18 cellular contexts compared by ENCODE assay signal in the genomic region with DNA sequence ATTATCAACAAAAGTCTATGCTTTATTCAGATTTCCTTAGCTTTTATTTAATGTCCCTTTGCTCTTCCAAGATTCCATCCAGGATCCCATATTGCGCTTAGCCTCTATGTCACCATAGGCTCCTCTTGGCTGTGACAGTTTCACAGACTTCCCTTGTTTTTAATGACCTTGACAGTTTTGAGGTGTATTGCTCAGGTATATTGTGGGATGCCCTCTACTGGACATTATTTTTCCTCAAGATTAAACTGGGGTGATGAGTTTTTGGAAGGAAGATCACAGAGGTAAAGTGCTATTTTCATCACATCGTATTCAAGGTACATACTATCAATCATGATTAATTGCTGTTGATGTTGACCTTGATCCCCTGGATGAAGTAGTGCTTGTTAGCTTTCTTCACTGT.
DNase-seq lines count a peak whose midpoint lies in the region; ATAC-seq, FAIRE-seq and TF ChIP-seq lines count a peak whose summit lies in the region.
"Had no signal": no experiment of that assay in that cellular context is flagged by ENCODE, and none has a peak within 500 bp of the region (broad histone marks: within the 10 kb centered on the region; RNA-seq: fewer than 3 reads in every experiment).

No MANE protein-coding gene starts in this region.

- H3K9me3 Mint-ChIP-seq in CD4-positive, alpha-beta memory T cell: no peaks in the 10 kb centered on the region
- H3K9me3 Mint-ChIP-seq: activated CD4-positive, alpha-beta memory T cell treated with anti-CD3 and anti-CD28 coated beads, Interleukin-2, amount 10 ng/mL, durations not matched to agents 7 days and 5 days; brain; naive B cell; stimulated activated naive CD8-positive, alpha-beta T cell treated with anti-CD3 and anti-CD28 coated beads, Interleukin-15, Interleukin-2, amounts not matched to agents 100 ng/mL and 50 ng/mL, for 24 hours had no signal

- no peaks in the 10 kb centered on the region for H3K36me3 Mint-ChIP-seq in CD4-positive, alpha-beta memory T cell
- H3K36me3 Mint-ChIP-seq: brain, naive B cell had no signal

- H3K79me2 ChIP-seq in keratinocyte (ENCODE audit: control insufficient read depth, insufficient read depth, low read length): no peaks in the 10 kb centered on the region

- dilution Hi-C loops in keratinocyte (cut with MboI; ENCODE audit: extremely low pct_ligation_motif_present, low sequenced_read_pairs): no loop called here

- no peak overlapping the region for H3K9ac ChIP-seq in keratinocyte (ENCODE audit: control insufficient read depth, extremely low read depth, insufficient read depth, low read length)

- no peaks in the 10 kb centered on the region for H3K9me3 ChIP-seq in CD4-positive, alpha-beta memory T cell (ENCODE audit: control insufficient read depth in 1 of 2, low read length in 2 of 2)
- H3K9me3 ChIP-seq in keratinocyte (ENCODE audit: control insufficient read depth, low read depth, low read length): no peaks in the 10 kb centered on the region

- H4K20me1 ChIP-seq in keratinocyte (ENCODE audit: control insufficient read depth, extremely low read depth, insufficient read depth, low read length): no peaks in the 10 kb centered on the region

- no peak overlapping the region for H3K27ac Mint-ChIP-seq in CD4-positive, alpha-beta memory T cell
- H3K27ac Mint-ChIP-seq: activated CD4-positive, alpha-beta memory T cell treated with anti-CD3 and anti-CD28 coated beads, Interleukin-2, amount 10 ng/mL, durations not matched to agents 7 days and 5 days; brain; stimulated activated naive CD8-positive, alpha-beta T cell treated with anti-CD3 and anti-CD28 coated beads, Interleukin-15, Interleukin-2, amounts not matched to agents 100 ng/mL and 50 ng/mL, for 24 hours had no signal

- POLR2A ChIA-PET in CD4-positive, alpha-beta memory T cell (lab: Charles Lee; ENCODE audit: partially characterized antibody): no interaction called here

- peak; percentile 81 for FAIRE-seq in keratinocyte (lab: Jason Lieb, UNC)
- FAIRE-seq: G401.6 had no signal

- intact Hi-C loops in CD4-positive, alpha-beta memory T cell (cut with micrococcal nuclease): no loop called here

- peaks cover 0 to 2% (median 0%) of the 10 kb centered on the region in 4 donors for H3K4me1 Mint-ChIP-seq in CD4-positive, alpha-beta memory T cell
- H3K4me1 Mint-ChIP-seq: activated CD4-positive, alpha-beta memory T cell treated with anti-CD3 and anti-CD28 coated beads, Interleukin-2, amount 10 ng/mL, durations not matched to agents 7 days and 5 days had no signal

- H3K4me1 ChIP-seq in CD4-positive, alpha-beta memory T cell (ENCODE audit: insufficient read depth, low read length): no peaks in the 10 kb centered on the region
- no peaks in the 10 kb centered on the region for H3K4me1 ChIP-seq in keratinocyte (ENCODE audit: control insufficient read depth, extremely low read depth, insufficient read depth, low read length)

- no peak for ATAC-seq in HG03097 (IDR thresholded peaks at IDR 0.05; ENCODE audit: low FRiP score, unreplicated experiment)
- ATAC-seq: left colon, sciatic nerve had no signal

- DNase-seq in CD4-positive, alpha-beta memory T cell: peak in 3 of 5 donors; percentile 6 to 16 (median 11)
- DNase-seq in HT-29 (ENCODE audit: low spot score): peak; percentile 51
- DNase-seq in astrocyte of the cerebellum (ENCODE audit: low read depth): no peak
- no peak for DNase-seq in keratinocyte (ENCODE audit: low read depth, low spot score)
- DNase-seq in KBM-7: no peak
- DNase-seq in GM19238 (ENCODE audit: insufficient read length, low spot score): no peak
- DNase-seq in NCI-H2107 treated with DMSO at 0.1 percent for 48 hours (lab: John Stamatoyannopoulos, UW; ENCODE audit: unreplicated experiment): no peak
- DNase-seq: activated CD4-positive, alpha-beta memory T cell treated with anti-CD3 and anti-CD28 coated beads, Interleukin-2, amount 10 ng/mL, durations not matched to agents 7 days and 5 days; activated effector memory CD4-positive, alpha-beta T cell treated with anti-CD3 and anti-CD28 coated beads, Interleukin-2, amount 50 U/mL, for 16 hours; C1 segment of cervical spinal cord; left colon; naive B cell; NCI-H1436 treated with DMSO at 0.1 percent for 48 hours had no signal

- in situ Hi-C loops in astrocyte of the cerebellum (cut with HindIII; ENCODE audit: low sequenced_read_pairs) (no loop called here), KBM-7 (cut with MboI; ENCODE audit: low pct_unique_long_range_greater_than_20kb, low sequenced_read_pairs) (no loop called here)

- no peaks in the 10 kb centered on the region for H3K27me3 ChIP-seq in CD4-positive, alpha-beta memory T cell (ENCODE audit: insufficient read depth, low read length)
- no peaks in the 10 kb centered on the region for H3K27me3 ChIP-seq in keratinocyte (ENCODE audit: control insufficient read depth, extremely low read depth, insufficient read depth, low read length)

- CTCF ChIA-PET in CD4-positive, alpha-beta memory T cell (lab: Charles Lee; ENCODE audit: partially characterized antibody): interaction anchor here (0.7 to 1.6 kb wide), 4 partner anchors 10 to 213 kb away, joined by 3 to 4 read pairs (median 4); no protein-coding TSS in a partner anchor

- no peaks in the 10 kb centered on the region for H3K9me1 ChIP-seq in keratinocyte (ENCODE audit: control insufficient read depth, extremely low read depth, insufficient read depth, low read length)

- H3K4me3 Mint-ChIP-seq in CD4-positive, alpha-beta memory T cell: no peak overlapping the region
- H3K4me3 Mint-ChIP-seq: activated CD4-positive, alpha-beta memory T cell treated with anti-CD3 and anti-CD28 coated beads, Interleukin-2, amount 10 ng/mL, durations not matched to agents 7 days and 5 days; brain; naive B cell; stimulated activated naive CD8-positive, alpha-beta T cell treated with anti-CD3 and anti-CD28 coated beads, Interleukin-15, Interleukin-2, amounts not matched to agents 100 ng/mL and 50 ng/mL, for 24 hours had no signal

- no peak overlapping the region for H3K27ac ChIP-seq in CD4-positive, alpha-beta memory T cell (ENCODE audit: low read depth, low read length)
- H3K27ac ChIP-seq in keratinocyte (ENCODE audit: control insufficient read depth, insufficient read depth, low read length): no peak overlapping the region

- TF ChIP-seq CTCF in astrocyte of the cerebellum (IDR thresholded peaks at IDR 0.05; ENCODE audit: low read depth, low read length, missing control alignments) (peak; percentile 18), keratinocyte (optimal IDR thresholded peaks at IDR 0.05 in 1 of 3, IDR thresholded peaks at IDR 0.05 in 1 of 3, conservative IDR thresholded peaks at IDR 0.05 in 1 of 3; ENCODE audit: extremely low read depth in 1 of 3, insufficient read depth in 2 of 3, low read length in 3 of 3) (peak in 1 of 3 experiments; percentile 20)

- no peaks in the 10 kb centered on the region for H3K36me3 ChIP-seq in CD4-positive, alpha-beta memory T cell (ENCODE audit: insufficient read depth, low read length)
- no peaks in the 10 kb centered on the region for H3K36me3 ChIP-seq in keratinocyte (ENCODE audit: control insufficient read depth in 2 of 2, extremely low read depth in 1 of 2, insufficient read depth in 2 of 2, low read length in 2 of 2)

- no peak overlapping the region for H2AFZ ChIP-seq in keratinocyte (ENCODE audit: control insufficient read depth, low read length)

- no peaks in the 10 kb centered on the region for H3K27me3 Mint-ChIP-seq in CD4-positive, alpha-beta memory T cell
- H3K27me3 Mint-ChIP-seq: activated CD4-positive, alpha-beta memory T cell treated with anti-CD3 and anti-CD28 coated beads, Interleukin-2, amount 10 ng/mL, durations not matched to agents 7 days and 5 days; stimulated activated naive CD8-positive, alpha-beta T cell treated with anti-CD3 and anti-CD28 coated beads, Interleukin-15, Interleukin-2, amounts not matched to agents 100 ng/mL and 50 ng/mL, for 24 hours had no signal

- H3K4me3 ChIP-seq in CD4-positive, alpha-beta memory T cell (ENCODE audit: low read length in 2 of 2): no peak overlapping the region
- no peak overlapping the region for H3K4me3 ChIP-seq in astrocyte of the cerebellum (ENCODE audit: low read depth, low read length)
- H3K4me3 ChIP-seq in keratinocyte (ENCODE audit: control insufficient read depth in 2 of 3, extremely low read depth in 1 of 3, insufficient read depth in 2 of 3, low read depth in 1 of 3, low read length in 3 of 3): no peak overlapping the region

- H3K4me2 ChIP-seq in keratinocyte (ENCODE audit: control insufficient read depth, extremely low read depth, insufficient read depth, low read depth, low read length): no peak overlapping the region

Comparison
In these comparisons a context has a peak if more than half of its experiments do, and no peak if none do; other contexts are left out.
1. DNase-seq: peak in CD4-positive, alpha-beta memory T cell (3 of 5) and HT-29 (single experiment); none in astrocyte of the cerebellum (single experiment), keratinocyte (single experiment), KBM-7 (single experiment), GM19238 (single experiment) and NCI-H2107 treated with DMSO at 0.1 percent for 48 hours (single experiment).